1 cellular context compared by ENCODE assay signal in the genomic region with DNA sequence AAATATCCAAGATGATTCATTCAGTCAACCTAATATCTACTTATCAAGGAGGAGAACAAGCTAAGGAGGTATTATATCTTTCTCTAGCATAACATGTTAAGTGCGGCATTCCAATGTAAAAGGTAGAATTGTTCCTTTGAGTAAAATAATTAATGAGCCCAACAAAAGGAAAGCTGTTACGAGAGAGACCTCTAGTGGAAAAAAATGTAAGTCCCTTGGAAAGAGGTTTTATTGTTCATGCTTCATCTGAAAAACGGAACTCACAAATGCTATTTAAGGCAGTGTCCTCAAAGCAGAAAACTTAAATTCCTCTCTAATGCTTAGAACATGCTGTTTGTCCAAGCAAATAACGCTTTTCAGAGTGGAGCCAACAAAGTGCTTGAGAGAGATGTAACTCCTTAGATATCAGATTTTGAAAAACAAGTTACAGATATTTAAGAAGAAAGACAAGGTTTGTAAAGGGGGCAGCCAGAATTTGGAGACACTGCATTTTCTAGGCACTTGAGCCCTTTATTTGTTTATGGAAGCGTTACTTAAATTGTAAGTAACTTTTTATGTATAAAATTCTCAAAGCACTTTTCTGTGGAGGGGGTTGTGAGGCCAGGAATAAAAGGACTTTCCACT.
TF ChIP-seq lines count a peak whose summit lies in the region.

No MANE protein-coding gene starts in this region.

TF ChIP-seq in HEK293, 187 proteins besides CTCF, POLR2A, EP300 and RAD21 (continued from another document):
- TF ChIP-seq, protein P1, sequence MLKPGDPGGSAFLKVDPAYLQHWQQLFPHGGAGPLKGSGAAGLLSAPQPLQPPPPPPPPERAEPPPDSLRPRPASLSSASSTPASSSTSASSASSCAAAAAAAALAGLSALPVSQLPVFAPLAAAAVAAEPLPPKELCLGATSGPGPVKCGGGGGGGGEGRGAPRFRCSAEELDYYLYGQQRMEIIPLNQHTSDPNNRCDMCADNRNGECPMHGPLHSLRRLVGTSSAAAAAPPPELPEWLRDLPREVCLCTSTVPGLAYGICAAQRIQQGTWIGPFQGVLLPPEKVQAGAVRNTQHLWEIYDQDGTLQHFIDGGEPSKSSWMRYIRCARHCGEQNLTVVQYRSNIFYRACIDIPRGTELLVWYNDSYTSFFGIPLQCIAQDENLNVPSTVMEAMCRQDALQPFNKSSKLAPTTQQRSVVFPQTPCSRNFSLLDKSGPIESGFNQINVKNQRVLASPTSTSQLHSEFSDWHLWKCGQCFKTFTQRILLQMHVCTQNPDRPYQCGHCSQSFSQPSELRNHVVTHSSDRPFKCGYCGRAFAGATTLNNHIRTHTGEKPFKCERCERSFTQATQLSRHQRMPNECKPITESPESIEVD (tag by site-specific recombination; IDR thresholded peaks at IDR 0.05), result peak; percentile 51
- TF ChIP-seq SP7 (tag by site-specific recombination; IDR thresholded peaks at IDR 0.05) (0 out of 2 replicates have a peak, but pooled peaks have one; percentile 16), ZNF391 (tag by site-specific recombination; IDR thresholded peaks at IDR 0.05; ENCODE audit: borderline replicate concordance, low read depth) (no peak)
